Comparison of ENCODE assay signal across 8 cellular contexts in the genomic region with DNA sequence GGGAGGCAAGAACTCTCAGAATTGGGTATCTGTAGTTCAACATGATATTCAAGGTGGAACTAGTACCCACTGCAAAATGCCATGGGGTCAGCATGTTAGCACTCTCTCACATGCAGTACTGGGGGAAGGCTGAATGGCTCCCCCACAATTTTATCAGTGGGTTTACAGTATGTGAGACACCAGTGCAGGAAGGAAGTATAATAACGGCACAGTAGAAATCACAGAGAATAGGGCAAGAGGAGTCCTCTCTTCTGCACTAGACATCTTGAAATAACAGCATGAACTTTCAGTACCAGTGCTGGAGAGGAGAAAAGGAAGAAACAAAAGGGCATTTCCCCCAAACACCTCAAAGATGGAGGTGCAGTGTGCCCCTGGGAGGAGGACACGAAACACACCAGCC. TPM values are rescaled to one million over a fixed set of nuclear protein-coding genes. Genes with fewer than 3 reads are reported as not detected.
A peak's percentile ranks its signal among the peaks of the same experiment; 100 is the strongest.
DNase-seq lines count a peak whose midpoint lies in the region; ATAC-seq, FAIRE-seq and TF ChIP-seq lines count a peak whose summit lies in the region.

No MANE protein-coding gene starts in this region.

- POLR2A ChIA-PET in SK-N-SH (lab: Yijun Ruan, JAX), result interaction anchor here (0.6 to 3.8 kb wide), 4 partner anchors 9 to 171 kb away, joined by 3 to 98 read pairs (median 8); a partner anchor contains a TSS

- H3K27me3 ChIP-seq in SK-N-SH (ENCODE audit: insufficient read depth) (no peaks in the 10 kb centered on the region), gastrocnemius medialis (no peaks in the 10 kb centered on the region)

- H3K4me1 ChIP-seq in SK-N-SH (ENCODE audit: control insufficient read depth in 1 of 2, insufficient read depth in 2 of 2, low read depth in 1 of 2, low read length in 1 of 2) (peaks cover 0 to 40% of the 10 kb centered on the region in 2 experiments; a peak in 1 of 4 replicates), gastrocnemius medialis (peaks cover 8 to 12% of the 10 kb centered on the region in 2 donors)

- peaks cover 57% of the 10 kb centered on the region for H3K79me2 ChIP-seq in SK-N-SH (ENCODE audit: insufficient read depth)

- H3K4me3 ChIP-seq in SK-N-SH (ENCODE audit: low read depth in 2 of 2, low read length in 1 of 2) (peak overlapping the region; percentile 94 to 96), gastrocnemius medialis (peak overlapping the region in 1 of 4 donors; percentile 77)

- H3K9ac ChIP-seq in SK-N-SH, result peak overlapping the region; percentile 95; the same call in 1 of the 2 replicates

- no peaks in the 10 kb centered on the region for H3K9me2 ChIP-seq in SK-N-SH

- no peak for DNase-seq in GM12891 (ENCODE audit: insufficient read length, low spot score)
- no peak for DNase-seq in SK-N-SH
- no peak for DNase-seq in endothelial cell (ENCODE audit: low spot score)
- no peak for DNase-seq in gastrocnemius medialis
- no peak for DNase-seq in SHP77 (lab: John Stamatoyannopoulos, UW)
- DNase-seq in NCI-H446 (lab: John Stamatoyannopoulos, UW), result no peak
- DNase-seq in NCI-H2196 treated with DMSO at 0.1 percent for 48 hours (lab: John Stamatoyannopoulos, UW; ENCODE audit: unreplicated experiment), result no peak

- H3K4me3 Mint-ChIP-seq in endothelial cell (ENCODE audit: unreplicated experiment), result peak overlapping the region; percentile 92

- no peak for TF ChIP-seq EP300 in SK-N-SH (IDR thresholded peaks at IDR 0.05; ENCODE audit: borderline replicate concordance in 1 of 2, low read depth in 1 of 2, low read length in 1 of 2)

- TF ChIP-seq RAD21 in SK-N-SH (IDR thresholded peaks at IDR 0.05; ENCODE audit: low read length), result no peak

- H3K9me3 Mint-ChIP-seq in endothelial cell (ENCODE audit: unreplicated experiment), result no peaks in the 10 kb centered on the region

- H3K9me3 ChIP-seq in SK-N-SH (no peaks in the 10 kb centered on the region), gastrocnemius medialis (no peaks in the 10 kb centered on the region)

- H3K27me3 Mint-ChIP-seq in endothelial cell (ENCODE audit: unreplicated experiment), result peaks cover 14% of the 10 kb centered on the region

- intact Hi-C loops in gastrocnemius medialis (cut with DNase I; ENCODE audit: low total_unique reads), result loop anchor here (1.0 kb wide), 1 partner anchor 8 kb away; no protein-coding TSS in a partner anchor

- H3K36me3 ChIP-seq in SK-N-SH (replicated peaks in 1 of 2; ENCODE audit: control insufficient read depth in 1 of 2, insufficient read depth in 2 of 2, low read length in 1 of 2) (peaks cover 38 to 55% of the 10 kb centered on the region in 2 experiments), gastrocnemius medialis (peaks cover 2 to 44% of the 10 kb centered on the region in 2 donors)

- H3K4me2 ChIP-seq in SK-N-SH, result peak overlapping the region; percentile 94

- no peak overlapping the region for H2AFZ ChIP-seq in SK-N-SH (ENCODE audit: low read depth)

- peaks cover 56% of the 10 kb centered on the region for H3F3A ChIP-seq in SK-N-SH (replicated peaks; ENCODE audit: insufficient read depth)

- TF ChIP-seq POLR2A in GM12891 (IDR thresholded peaks at IDR 0.05; ENCODE audit: low read depth, low read length) (no peak), gastrocnemius medialis (IDR thresholded peaks at IDR 0.05) (no peak)

- peaks cover 61% of the 10 kb centered on the region for H3K36me3 Mint-ChIP-seq in endothelial cell (ENCODE audit: low read depth, unreplicated experiment)

- CTCF ChIA-PET in SK-N-SH (lab: Yijun Ruan, JAX), result interaction anchor here (0.9 to 7.1 kb wide), 13 partner anchors 10 to 156 kb away, joined by 4 to 90 read pairs (median 15); a partner anchor contains a TSS

- peaks cover 34% of the 10 kb centered on the region for H3K4me1 Mint-ChIP-seq in endothelial cell (ENCODE audit: unreplicated experiment)

- in situ Hi-C loops in gastrocnemius medialis (cut with MboI; ENCODE audit: low sequenced_read_pairs in 4 of 4), result no loop called here

- H3K27ac ChIP-seq in SK-N-SH (ENCODE audit: low read depth in 2 of 2, low read length in 1 of 2) (peak overlapping the region; percentile 73 to 91; a peak in 3 of 4 replicates), gastrocnemius medialis (peak overlapping the region; percentile 87 to 97 (median 92))

- no peak for TF ChIP-seq CTCF in SK-N-SH (IDR thresholded peaks at IDR 0.05)
- TF ChIP-seq CTCF in endothelial cell (IDR thresholded peaks at IDR 0.05; ENCODE audit: unreplicated experiment), result no peak
- TF ChIP-seq CTCF in gastrocnemius medialis (IDR thresholded peaks at IDR 0.05 in 4 of 5, conservative IDR thresholded peaks at IDR 0.05 in 1 of 5), result no peak

- ATAC-seq in gastrocnemius medialis (no peak), HG03354 (IDR thresholded peaks at IDR 0.05; ENCODE audit: poor library complexity, severe bottlenecking, unreplicated experiment) (no peak)

- H4K20me1 ChIP-seq in SK-N-SH (ENCODE audit: insufficient read depth), result peaks cover 58% of the 10 kb centered on the region

- WGBS in SK-N-SH (ENCODE audit: low lambda C conversion rate), result 33% methylated on average over 2 of the region's 2 CpGs

- no peak overlapping the region for H3K27ac Mint-ChIP-seq in endothelial cell (ENCODE audit: unreplicated experiment)

- peak; percentile 51 for FAIRE-seq in GM12891 (lab: Jason Lieb, UNC)

TF ChIP-seq in GM12891, 5 proteins besides CTCF, POLR2A, EP300 and RAD21:
- TF ChIP-seq POLR2AphosphoS5 (IDR thresholded peaks at IDR 0.05; ENCODE audit: low read depth, low read length), result no peak
- no peak for TF ChIP-seq PAX5 (IDR thresholded peaks at IDR 0.05; ENCODE audit: insufficient read depth, low read length, severe bottlenecking)
- TF ChIP-seq POU2F2 (IDR thresholded peaks at IDR 0.05; ENCODE audit: low read depth, low read length), result no peak
- no peak for TF ChIP-seq TAF1 (IDR thresholded peaks at IDR 0.05; ENCODE audit: low read depth, low read length)
- TF ChIP-seq SPI1 (IDR thresholded peaks at IDR 0.05; ENCODE audit: low read depth, low read length), result no peak

TF ChIP-seq in SK-N-SH, 30 proteins besides CTCF, POLR2A, EP300 and RAD21:
- 0 out of 2 replicates have a peak, but pooled peaks have one; percentile 10 for TF ChIP-seq SIN3A (IDR thresholded peaks at IDR 0.05; ENCODE audit: borderline replicate concordance, low read depth, low read length)
- TF ChIP-seq, protein P1, sequence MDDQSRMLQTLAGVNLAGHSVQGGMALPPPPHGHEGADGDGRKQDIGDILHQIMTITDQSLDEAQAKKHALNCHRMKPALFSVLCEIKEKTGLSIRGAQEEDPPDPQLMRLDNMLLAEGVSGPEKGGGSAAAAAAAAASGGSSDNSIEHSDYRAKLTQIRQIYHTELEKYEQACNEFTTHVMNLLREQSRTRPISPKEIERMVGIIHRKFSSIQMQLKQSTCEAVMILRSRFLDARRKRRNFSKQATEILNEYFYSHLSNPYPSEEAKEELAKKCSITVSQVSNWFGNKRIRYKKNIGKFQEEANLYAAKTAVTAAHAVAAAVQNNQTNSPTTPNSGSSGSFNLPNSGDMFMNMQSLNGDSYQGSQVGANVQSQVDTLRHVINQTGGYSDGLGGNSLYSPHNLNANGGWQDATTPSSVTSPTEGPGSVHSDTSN (IDR thresholded peaks at IDR 0.05), result no peak

RNA-seq across cellular contexts. Expression of a gene that starts 1.5 kb away (rescaled TPM):
- 30.1 TPM for polyA plus RNA-seq in GM12891 (2012; ENCODE audit: low read depth, missing spikeins)
- polyA plus RNA-seq in SK-N-SH (2012; rRNA removed), result 125 and 163 TPM in 2 replicates
- 69.7 and 109 TPM in 2 replicates for polyA plus RNA-seq in SK-N-SH (2012; cell fraction: cytosol; rRNA removed)
- polyA plus RNA-seq in SK-N-SH (2012; cell fraction: nucleus; rRNA removed), result 108 and 123 TPM in 2 replicates
- 31.8 TPM for total RNA-seq in endothelial cell (ENCODE audit: unreplicated experiment)
- total RNA-seq in gastrocnemius medialis, result 10 to 100 TPM; 14.9 to 35.9 (median 21.4) TPM

RNA-seq across cellular contexts. Expression of a gene that starts 8.9 kb away (rescaled TPM):
- 869 TPM for polyA plus RNA-seq in GM12891 (2012; ENCODE audit: low read depth, missing spikeins)
- 843 and 1,069 TPM in 2 replicates for polyA plus RNA-seq in SK-N-SH (2012; rRNA removed)
- polyA plus RNA-seq in SK-N-SH (2012; cell fraction: cytosol; rRNA removed), result 915 and 1,057 TPM in 2 replicates
- polyA plus RNA-seq in SK-N-SH (2012; cell fraction: nucleus; rRNA removed), result 744 and 797 TPM in 2 replicates
- total RNA-seq in endothelial cell (ENCODE audit: unreplicated experiment) (962 TPM), gastrocnemius medialis (1,000 to 10,000 TPM in 2 of 4 donors, 100 to 1,000 TPM in 2; 878 to 1,576 (median 1,106) TPM)

RNA-seq across cellular contexts. Expression of a gene that starts 9.5 kb away (rescaled TPM):
- 47.8 TPM for polyA plus RNA-seq in GM12891 (2012; ENCODE audit: low read depth, missing spikeins)
- polyA plus RNA-seq in SK-N-SH (2012; rRNA removed), result 5.8 and 6.4 TPM in 2 replicates
- 4.0 and 4.4 TPM in 2 replicates for polyA plus RNA-seq in SK-N-SH (2012; cell fraction: cytosol; rRNA removed)
- polyA plus RNA-seq in SK-N-SH (2012; cell fraction: nucleus; rRNA removed), result 7.8 and 12.0 TPM in 2 replicates
- total RNA-seq in endothelial cell (ENCODE audit: unreplicated experiment) (16.7 TPM), gastrocnemius medialis (10 to 100 TPM in 2 of 4 donors, 1 to 10 TPM in 2; 4.1 to 11.1 (median 10.0) TPM)

RNA-seq across cellular contexts. Expression of a gene that starts 14.4 kb away (rescaled TPM):
- 0.26 TPM for polyA plus RNA-seq in GM12891 (2012; ENCODE audit: low read depth, missing spikeins)
- 0.05 and 0.10 TPM in 2 replicates for polyA plus RNA-seq in SK-N-SH (2012; rRNA removed)
- 0.08 and 0.18 TPM in 2 replicates for polyA plus RNA-seq in SK-N-SH (2012; cell fraction: cytosol; rRNA removed)
- 0.32 and 0.50 TPM in 2 replicates for polyA plus RNA-seq in SK-N-SH (2012; cell fraction: nucleus; rRNA removed)
- 0.28 TPM for total RNA-seq in endothelial cell (ENCODE audit: unreplicated experiment)
- total RNA-seq in gastrocnemius medialis, result under 1 TPM in 1 of 4 donors, not detected in 3; 0.11 TPM

RNA-seq across cellular contexts. Expression of a gene that starts 32.5 kb away (rescaled TPM):
- polyA plus RNA-seq in GM12891 (2012; ENCODE audit: low read depth, missing spikeins), result 37.6 TPM
- 44.5 and 49.7 TPM in 2 replicates for polyA plus RNA-seq in SK-N-SH (2012; rRNA removed)
- 23.7 and 34.3 TPM in 2 replicates for polyA plus RNA-seq in SK-N-SH (2012; cell fraction: cytosol; rRNA removed)
- polyA plus RNA-seq in SK-N-SH (2012; cell fraction: nucleus; rRNA removed), result 72.9 and 74.9 TPM in 2 replicates
- total RNA-seq in endothelial cell (ENCODE audit: unreplicated experiment) (142 TPM), gastrocnemius medialis (10 to 100 TPM; 18.3 to 95.5 (median 40.8) TPM)
